ENCODE assay signal across 14 cellular contexts in genomic region chr1:59739111-59739510, GRCh38.
"Had no signal": no experiment of that assay in that cellular context is flagged by ENCODE, and none has a peak within 500 bp of the region (broad histone marks: within the 10 kb centered on the region; RNA-seq: fewer than 3 reads in every experiment).

No MANE protein-coding gene starts in this region.

- H3K4me3 ChIP-seq: left lung, right lobe of liver, testis, upper lobe of right lung had no signal

- H3K9me3 ChIP-seq: right lobe of liver, testis, upper lobe of right lung had no signal

- H3K36me3 ChIP-seq: left lung, right lobe of liver, upper lobe of right lung had no signal

- H3K4me1 Mint-ChIP-seq: activated T-helper 17 cell treated with anti-CD3 and anti-CD28 coated beads, Interleukin-2, amount 50 U/mL, for 72 hours; memory B cell; stimulated activated naive CD8-positive, alpha-beta T cell treated with anti-CD3 and anti-CD28 coated beads, Interleukin-15, amount 100 ng/mL, for 72 hours; T-cell had no signal

- H3K27ac Mint-ChIP-seq: activated T-helper 17 cell treated with anti-CD3 and anti-CD28 coated beads, Interleukin-2, amount 50 U/mL, for 72 hours; memory B cell; nephron; stimulated activated naive CD8-positive, alpha-beta T cell treated with anti-CD3 and anti-CD28 coated beads, Interleukin-15, amount 100 ng/mL, for 72 hours; T-cell had no signal

- H3K27me3 ChIP-seq: left lung, right lobe of liver, testis, upper lobe of right lung had no signal

- ATAC-seq: activated T-helper 17 cell treated with anti-CD3 and anti-CD28 coated beads, Interleukin-2, amount 50 U/mL, for 72 hours; left lung; stimulated activated naive CD8-positive, alpha-beta T cell treated with anti-CD3 and anti-CD28 coated beads, Interleukin-15, amount 100 ng/mL, for 72 hours; T-cell; upper lobe of right lung had no signal

- H3K27me3 Mint-ChIP-seq: activated T-helper 17 cell treated with anti-CD3 and anti-CD28 coated beads, Interleukin-2, amount 50 U/mL, for 72 hours; memory B cell; stimulated activated naive CD8-positive, alpha-beta T cell treated with anti-CD3 and anti-CD28 coated beads, Interleukin-15, amount 100 ng/mL, for 72 hours; T-cell had no signal

- H3K27ac ChIP-seq: left lung, right lobe of liver, upper lobe of right lung had no signal

- H3K4me3 Mint-ChIP-seq: activated T-helper 17 cell treated with anti-CD3 and anti-CD28 coated beads, Interleukin-2, amount 50 U/mL, for 72 hours; memory B cell; nephron; stimulated activated naive CD8-positive, alpha-beta T cell treated with anti-CD3 and anti-CD28 coated beads, Interleukin-15, amount 100 ng/mL, for 72 hours; T-cell had no signal

- DNase-seq: activated CD4-positive, alpha-beta T cell treated with anti-CD3 and anti-CD28 coated beads, Interleukin-2, amount 50 U/mL, for 48 hours; activated naive CD4-positive, alpha-beta T cell treated with Interleukin-2 at 50 U/mL for 16 hours; kidney; left lung; nucleus accumbens; right lobe of liver; stimulated activated naive CD8-positive, alpha-beta T cell treated with anti-CD3 and anti-CD28 coated beads, Interleukin-15, amount 100 ng/mL, for 72 hours; T-cell; T1000; testis; upper lobe of right lung had no signal
